9 cellular contexts compared by ENCODE assay signal in the genomic region with DNA sequence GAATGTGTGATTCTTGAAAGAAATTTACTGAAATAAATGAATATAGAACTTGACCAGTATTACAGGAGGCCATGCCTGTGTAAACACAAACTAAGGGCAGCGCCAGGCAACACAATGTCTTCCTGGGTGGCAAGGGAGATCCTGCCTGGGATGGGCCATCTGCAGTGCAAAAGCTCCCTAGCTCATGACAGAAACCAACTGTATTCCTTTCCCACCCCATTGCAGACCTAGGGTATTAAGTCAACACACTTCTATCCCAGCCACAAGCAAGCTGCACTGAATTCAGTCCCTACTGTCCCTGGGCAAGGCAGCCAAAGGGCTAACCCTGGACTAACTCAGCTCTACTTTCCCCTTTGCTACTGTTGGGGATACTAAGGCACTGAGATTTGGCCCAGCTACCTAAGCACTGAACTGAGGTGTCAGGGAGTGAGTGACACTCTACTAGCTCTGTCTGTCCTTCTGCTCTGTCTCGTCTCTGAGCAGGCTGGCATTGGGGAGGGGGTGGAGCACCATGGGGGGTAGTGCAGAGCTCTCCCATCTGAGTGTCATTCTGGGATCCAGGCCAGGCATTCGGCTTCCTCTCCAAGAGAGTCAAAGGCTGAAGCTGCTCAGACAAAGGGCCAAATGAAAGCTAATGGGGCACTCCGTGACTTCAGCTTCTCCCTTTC. TPM values are rescaled to one million over a fixed set of nuclear protein-coding genes. Genes with fewer than 3 reads are reported as not detected.
DNase-seq lines count a peak whose midpoint lies in the region; ATAC-seq and TF ChIP-seq lines count a peak whose summit lies in the region.
"Had no signal": no experiment of that assay in that cellular context is flagged by ENCODE, and none has a peak within 500 bp of the region (broad histone marks: within the 10 kb centered on the region; RNA-seq: fewer than 3 reads in every experiment).

No MANE protein-coding gene starts in this region.

- no peak for ATAC-seq in body of pancreas
- ATAC-seq in HG02840 (IDR thresholded peaks at IDR 0.05; ENCODE audit: low FRiP score, unreplicated experiment) = no peak

- H3K9me2 ChIP-seq in OCI-LY7 (ENCODE audit: insufficient read depth, low read length) = no peaks in the 10 kb centered on the region

- peaks cover 21% of the 10 kb centered on the region for H3K4me1 Mint-ChIP-seq in T-helper 2 cell treated with Interferon-gamma antibody and Interleukin-4, amounts not matched to agents 5 μg/mL and 100 μg/mL, for 36 hours (ENCODE audit: low read depth)

- no peak overlapping the region for H2AFZ ChIP-seq in OCI-LY7 (ENCODE audit: low read length)

- H3K4me3 ChIP-seq in HUES64 (ENCODE audit: low read length) (peak overlapping the region; percentile 74), OCI-LY7 (ENCODE audit: low read depth, low read length, poor library complexity, severe bottlenecking) (no peak overlapping the region), left ventricle myocardium inferior (peak overlapping the region; percentile 83), spleen (no peak overlapping the region), body of pancreas (no peak overlapping the region)
- H3K4me3 ChIP-seq: SK-N-MC had no signal

- H3K36me3 Mint-ChIP-seq in T-helper 2 cell treated with Interferon-gamma antibody and Interleukin-4, amounts not matched to agents 5 μg/mL and 100 μg/mL, for 36 hours (ENCODE audit: low read depth) = no peaks in the 10 kb centered on the region
- H3K36me3 Mint-ChIP-seq: IgD-negative memory B cell had no signal

- POLR2A ChIA-PET in OCI-LY7 (lab: Charles Lee) = interaction anchor here (0.6 to 3.1 kb wide), 8 partner anchors 8 to 1327 kb away, joined by 3 to 16 read pairs (median 4); no protein-coding TSS in a partner anchor

- H3K27me3 ChIP-seq in HUES64 (ENCODE audit: insufficient read depth, low read length) (peaks cover 13% of the 10 kb centered on the region), left ventricle myocardium inferior (ENCODE audit: low read depth) (no peaks in the 10 kb centered on the region), spleen (replicated peaks in 1 of 7) (peaks cover 0 to 45% (median 14%) of the 10 kb centered on the region in 7 donors), body of pancreas (no peaks in the 10 kb centered on the region)

- H3K27me3 Mint-ChIP-seq in T-helper 2 cell treated with Interferon-gamma antibody and Interleukin-4, amounts not matched to agents 5 μg/mL and 100 μg/mL, for 36 hours (ENCODE audit: low read depth) = peaks cover 28% of the 10 kb centered on the region

- peak overlapping the region; percentile 88 for H3K4me2 ChIP-seq in OCI-LY7 (ENCODE audit: low read length)

- H3K4me3 Mint-ChIP-seq in T-helper 2 cell treated with Interferon-gamma antibody and Interleukin-4, amounts not matched to agents 5 μg/mL and 100 μg/mL, for 36 hours = no peak overlapping the region

- H3K4me1 ChIP-seq in HUES64 (ENCODE audit: insufficient read depth, low read length) (peaks cover 27% of the 10 kb centered on the region), OCI-LY7 (ENCODE audit: insufficient read depth, low read length, poor library complexity, severe bottlenecking) (peaks cover 32% of the 10 kb centered on the region), left ventricle myocardium inferior (peaks cover 92% of the 10 kb centered on the region), spleen (peaks cover 14 to 88% (median 67%) of the 10 kb centered on the region in 6 donors), body of pancreas (peaks cover 31% of the 10 kb centered on the region)

- no peaks in the 10 kb centered on the region for H3K36me3 ChIP-seq in HUES64 (ENCODE audit: insufficient read depth, low read length)
- no peaks in the 10 kb centered on the region for H3K36me3 ChIP-seq in OCI-LY7 (ENCODE audit: insufficient read depth, low read length)
- H3K36me3 ChIP-seq in left ventricle myocardium inferior = peaks cover 4% of the 10 kb centered on the region
- no peaks in the 10 kb centered on the region for H3K36me3 ChIP-seq in spleen
- no peaks in the 10 kb centered on the region for H3K36me3 ChIP-seq in body of pancreas (replicated peaks in 1 of 2; ENCODE audit: insufficient read depth in 1 of 2, low read depth in 2 of 2)

- H3K79me2 ChIP-seq in OCI-LY7 (ENCODE audit: insufficient read depth, low read depth, low read length) = no peaks in the 10 kb centered on the region

- no peak for TF ChIP-seq CTCF in OCI-LY7 (conservative IDR thresholded peaks at IDR 0.05; ENCODE audit: low read length)
- no peak for TF ChIP-seq CTCF in left ventricle myocardium inferior (IDR thresholded peaks at IDR 0.05; ENCODE audit: borderline replicate concordance)
- no peak for TF ChIP-seq CTCF in spleen (IDR thresholded peaks at IDR 0.05 in 8 of 11, conservative IDR thresholded peaks at IDR 0.05 in 3 of 11)
- TF ChIP-seq CTCF in body of pancreas (IDR thresholded peaks at IDR 0.05) = no peak

- CTCF ChIA-PET in OCI-LY7 (lab: Charles Lee; ENCODE audit: unreplicated experiment) = interaction anchor here (1.5 kb wide), 1 partner anchor 10 kb away, joined by 4 read pairs; no protein-coding TSS in a partner anchor

- H3K9me3 ChIP-seq in HUES64 (ENCODE audit: insufficient read depth, low read depth, low read length) (no peaks in the 10 kb centered on the region), OCI-LY7 (ENCODE audit: low read length) (no peaks in the 10 kb centered on the region), left ventricle myocardium inferior (replicated peaks) (no peaks in the 10 kb centered on the region), spleen (no peaks in the 10 kb centered on the region), body of pancreas (no peaks in the 10 kb centered on the region)

- TF ChIP-seq POLR2A in spleen (IDR thresholded peaks at IDR 0.05) (no peak), body of pancreas (IDR thresholded peaks at IDR 0.05) (no peak)

- no peak overlapping the region for H3K27ac Mint-ChIP-seq in T-helper 2 cell treated with Interferon-gamma antibody and Interleukin-4, amounts not matched to agents 5 μg/mL and 100 μg/mL, for 36 hours

- H3K9me3 Mint-ChIP-seq in T-helper 2 cell treated with Interferon-gamma antibody and Interleukin-4, amounts not matched to agents 5 μg/mL and 100 μg/mL, for 36 hours = no peaks in the 10 kb centered on the region
- H3K9me3 Mint-ChIP-seq: IgD-negative memory B cell had no signal

- DNase-seq in OCI-LY7 (ENCODE audit: low spot score) = no peak
- DNase-seq in left ventricle myocardium inferior = peak; percentile 85
- DNase-seq in spleen = no peak
- DNase-seq in body of pancreas = no peak
- no peak for DNase-seq in T-helper 2 cell treated with Interferon-gamma antibody and Interleukin-4, amounts not matched to agents 5 μg/mL and 100 μg/mL, for 36 hours (ENCODE audit: low spot score)

- no TSS peak for BruUV-seq in OCI-LY7 (replicated peaks; lab: Mats Ljungman, UMichigan)

- no peak overlapping the region for H3K9ac ChIP-seq in HUES64 (ENCODE audit: low read depth, low read length)

- H4K20me1 ChIP-seq in OCI-LY7 (ENCODE audit: insufficient read depth, low read length) = no peaks in the 10 kb centered on the region

- 57% methylated on average over 4 of the region's 4 CpGs for WGBS in HUES64
- 60 to 68% (median 63%) methylated on average over 4 of the region's 4 CpGs for WGBS in spleen, 5 donors
- WGBS in body of pancreas, 2 donors = 73 to 77% methylated on average over 4 of the region's 4 CpGs

- H3K27ac ChIP-seq in HUES64 (ENCODE audit: low read depth, low read length) = no peak overlapping the region; the same call in 1 of the 2 replicates
- H3K27ac ChIP-seq in OCI-LY7 (ENCODE audit: low read depth, low read length, poor library complexity, severe bottlenecking) = no peak overlapping the region
- peak overlapping the region; percentile 98 for H3K27ac ChIP-seq in left ventricle myocardium inferior (replicated peaks)
- peak overlapping the region in 6 of 8 donors; percentile 27 to 98 (median 87) for H3K27ac ChIP-seq in spleen
- no peak overlapping the region for H3K27ac ChIP-seq in body of pancreas
- H3K27ac ChIP-seq: SK-N-MC had no signal

- intact Hi-C loops in OCI-LY7 (cut with micrococcal nuclease; ENCODE audit: unreplicated experiment) (loop anchor here (5.0 kb wide), 1 partner anchor 229 kb away; no protein-coding TSS in a partner anchor), left ventricle myocardium inferior (cut with micrococcal nuclease) (no loop called here), spleen (cut with DNase I; ENCODE audit: low total_unique reads) (no loop called here), body of pancreas (cut with DNase I) (no loop called here)

RNA-seq across cellular contexts. Expression of a gene that starts 2.5 kb away (rescaled TPM):
- polyA plus RNA-seq in HUES64 (2013, experiment 1 of 2) = 5.3 TPM
- polyA plus RNA-seq in HUES64 (2013, experiment 2 of 2) = 4.5 TPM
- 3.9 and 4.1 TPM in 2 replicates for total RNA-seq in OCI-LY7 (2014; rRNA removed; shearing (Covaris generic))
- total RNA-seq in OCI-LY7 (2022) (10.8 and 12.2 TPM in 2 replicates), left ventricle myocardium inferior (24.3 TPM), spleen (10 to 100 TPM in 2 of 7 donors, 1 to 10 TPM in 5; 6.0 to 12.5 (median 8.0) TPM), body of pancreas (1 to 10 TPM in 1 of 2 donors, not detected in 1; 1.0 TPM)
- 1 to 10 TPM in 2 of 3 donors, under 1 TPM in 1; 0.41 to 1.3 (median 1.0) TPM for polyA plus RNA-seq in spleen

RNA-seq across cellular contexts. Expression of a gene that starts 19.0 kb away (rescaled TPM):
- polyA plus RNA-seq in HUES64 (2013, experiment 1 of 2) = 21.2 TPM
- 21.4 TPM for polyA plus RNA-seq in HUES64 (2013, experiment 2 of 2)
- total RNA-seq in OCI-LY7 (2014; rRNA removed; shearing (Covaris generic)) = 28.8 and 32.9 TPM in 2 replicates
- total RNA-seq in OCI-LY7 (2022) (23.0 and 30.0 TPM in 2 replicates), left ventricle myocardium inferior (5.9 TPM), spleen (10 to 100 TPM; 12.2 to 40.3 (median 16.1) TPM), body of pancreas (10 to 100 TPM in 1 of 2 donors, 1 to 10 TPM in 1; 5.7 to 34.3 TPM)
- 10 to 100 TPM in 1 of 3 donors, 1 to 10 TPM in 2; 7.6 to 10.0 (median 8.4) TPM for polyA plus RNA-seq in spleen

Comparison
In these comparisons a context has a peak if more than half of its experiments do, and no peak if none do; other contexts are left out.
1. H3K27ac ChIP-seq: peak in left ventricle myocardium inferior (single experiment) and spleen (6 of 8); none in HUES64 (single experiment), OCI-LY7 (single experiment) and body of pancreas (0 of 4).
2. H3K4me3 ChIP-seq: peak in HUES64 (single experiment) and left ventricle myocardium inferior (single experiment); none in OCI-LY7 (single experiment), spleen (0 of 8) and body of pancreas (0 of 2).